Comparison of ENCODE assay signal across 16 cellular contexts in the genomic region with DNA sequence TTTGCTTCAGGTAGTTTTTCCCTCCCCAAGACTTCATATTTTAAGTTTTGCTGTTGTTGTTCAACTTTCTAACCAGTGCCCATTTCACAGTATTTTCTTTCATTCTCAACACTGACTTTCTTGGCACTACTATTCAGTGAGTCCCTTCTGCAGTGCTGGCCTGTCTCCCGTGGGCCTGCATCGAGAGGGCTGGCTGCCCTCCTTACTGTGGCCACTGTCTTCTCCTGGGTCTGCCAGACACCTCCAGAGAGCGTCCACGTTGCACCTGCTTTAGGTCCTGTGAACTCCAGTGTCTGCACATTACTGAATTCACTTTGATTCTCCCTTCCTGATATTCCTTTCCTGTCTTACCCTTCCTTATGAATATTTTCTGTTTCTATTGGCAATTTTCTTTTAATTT. TPM values are rescaled to one million over a fixed set of nuclear protein-coding genes. Genes with fewer than 3 reads are reported as not detected.
"Had no signal": no experiment of that assay in that cellular context is flagged by ENCODE, and none has a peak within 500 bp of the region (broad histone marks: within the 10 kb centered on the region; RNA-seq: fewer than 3 reads in every experiment).

No MANE protein-coding gene starts in this region.

- H3K4me3 Mint-ChIP-seq: activated B cell treated with CpG ODN at 0.5 μM for 24 hours; activated CD4-positive, alpha-beta T cell treated with anti-CD3 and anti-CD28 coated beads, Interleukin-2, amount 10 ng/mL, durations not matched to agents 24 days and 14 days; activated naive CD8-positive, alpha-beta T cell treated with anti-CD3 and anti-CD28 coated beads for 36 hours; naive thymus-derived CD4-positive, alpha-beta T cell had no signal

- H3K4me1 ChIP-seq: prostate gland had no signal

- H3K27ac ChIP-seq: neutrophil had no signal

- H3K36me3 ChIP-seq: neutrophil, prostate gland, stomach, upper lobe of left lung had no signal

- H3K27me3 Mint-ChIP-seq: activated B cell treated with CpG ODN at 0.5 μM for 24 hours had no signal

- H3K9me3 Mint-ChIP-seq: activated B cell treated with CpG ODN at 0.5 μM for 24 hours; activated CD4-positive, alpha-beta T cell treated with anti-CD3 and anti-CD28 coated beads, Interleukin-2, amount 10 ng/mL, durations not matched to agents 24 days and 14 days had no signal

- H3K27ac Mint-ChIP-seq: activated B cell treated with CpG ODN at 0.5 μM for 24 hours; activated CD4-positive, alpha-beta T cell treated with anti-CD3 and anti-CD28 coated beads, Interleukin-2, amount 10 ng/mL, durations not matched to agents 24 days and 14 days; activated naive CD8-positive, alpha-beta T cell treated with anti-CD3 and anti-CD28 coated beads for 36 hours; naive thymus-derived CD4-positive, alpha-beta T cell had no signal

- H3K4me3 ChIP-seq: lung, prostate gland, stomach, upper lobe of left lung had no signal

- H3K4me1 Mint-ChIP-seq: activated B cell treated with CpG ODN at 0.5 μM for 24 hours; activated CD4-positive, alpha-beta T cell treated with anti-CD3 and anti-CD28 coated beads, Interleukin-2, amount 10 ng/mL, durations not matched to agents 24 days and 14 days had no signal

- DNase-seq: activated B cell treated with CpG ODN at 0.5 μM for 24 hours; activated CD4-positive, alpha-beta T cell treated with anti-CD3 and anti-CD28 coated beads, Interleukin-2, amount 10 ng/mL, durations not matched to agents 24 days and 14 days; activated gamma-delta T cell; activated naive CD8-positive, alpha-beta T cell treated with anti-CD3 and anti-CD28 coated beads for 36 hours; activated T-cell treated with anti-CD3 and anti-CD28 coated beads, Interleukin-2, amount 50 U/mL, for 1 hour; anterior cingulate cortex; hypothalamus; midbrain; naive thymus-derived CD4-positive, alpha-beta T cell; stomach; T-helper 2 cell; upper lobe of left lung had no signal

- H3K9me3 ChIP-seq: neutrophil, prostate gland, stomach, upper lobe of left lung had no signal

- ATAC-seq: naive thymus-derived CD4-positive, alpha-beta T cell had no signal

- H3K36me3 Mint-ChIP-seq: activated naive CD8-positive, alpha-beta T cell treated with anti-CD3 and anti-CD28 coated beads for 36 hours; naive thymus-derived CD4-positive, alpha-beta T cell had no signal

- FAIRE-seq: TTC549 had no signal

- H3K27me3 ChIP-seq: stomach, upper lobe of left lung had no signal

RNA-seq across cellular contexts. Expression of a gene that starts 27.3 kb away (rescaled TPM):
- total RNA-seq: activated B cell treated with CpG ODN at 0.5 μM for 24 hours; activated CD4-positive, alpha-beta T cell treated with anti-CD3 and anti-CD28 coated beads, Interleukin-2, amount 10 ng/mL, durations not matched to agents 24 days and 14 days; activated naive CD8-positive, alpha-beta T cell treated with anti-CD3 and anti-CD28 coated beads for 36 hours had no signal
- polyA plus RNA-seq: naive thymus-derived CD4-positive, alpha-beta T cell had no signal

RNA-seq across cellular contexts. Expression of a gene that starts 27.4 kb away (rescaled TPM):
- total RNA-seq: activated B cell treated with CpG ODN at 0.5 μM for 24 hours; activated CD4-positive, alpha-beta T cell treated with anti-CD3 and anti-CD28 coated beads, Interleukin-2, amount 10 ng/mL, durations not matched to agents 24 days and 14 days; activated naive CD8-positive, alpha-beta T cell treated with anti-CD3 and anti-CD28 coated beads for 36 hours had no signal
- polyA plus RNA-seq: naive thymus-derived CD4-positive, alpha-beta T cell had no signal
